Comparison of ENCODE assay signal across 10 cellular contexts in the genomic region with DNA sequence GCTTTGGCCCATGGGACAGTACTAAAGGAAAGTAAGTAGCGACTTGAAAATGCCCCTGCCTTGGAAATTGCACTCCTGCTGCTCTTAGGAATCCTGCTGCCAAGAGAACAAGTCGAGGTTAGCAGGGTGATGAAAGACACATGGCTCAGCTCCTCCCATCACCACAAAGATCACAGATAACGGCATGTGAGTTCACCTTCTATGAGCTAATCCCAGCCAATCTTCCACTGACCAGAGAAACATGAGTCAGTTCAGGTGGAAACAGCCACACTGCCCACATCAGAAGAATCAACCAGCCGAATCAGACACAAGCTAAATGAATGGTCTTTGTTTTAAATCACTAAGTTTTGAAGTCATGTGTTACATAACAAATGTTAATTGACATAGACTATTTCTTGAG.
DNase-seq lines count a peak whose midpoint lies in the region; ATAC-seq, FAIRE-seq and TF ChIP-seq lines count a peak whose summit lies in the region.
"Had no signal": no experiment of that assay in that cellular context is flagged by ENCODE, and none has a peak within 500 bp of the region (broad histone marks: within the 10 kb centered on the region; RNA-seq: fewer than 3 reads in every experiment).

No MANE protein-coding gene starts in this region.

- ATAC-seq in naive thymus-derived CD8-positive, alpha-beta T cell = no peak
- ATAC-seq in HG02642 (IDR thresholded peaks at IDR 0.05; ENCODE audit: poor library complexity, unreplicated experiment) = no peak

- H3K4me3 Mint-ChIP-seq in naive thymus-derived CD8-positive, alpha-beta T cell = no peak overlapping the region

- DNase-seq in activated T-cell treated with anti-CD3 and anti-CD28 coated beads for 48 hours (ENCODE audit: low read depth) = peak; percentile 4
- DNase-seq in activated T-cell treated with anti-CD3 and anti-CD28 coated beads, Interleukin-2, amount 50 U/mL, for 1 hour = no peak
- peak; percentile 35 for DNase-seq in LNCaP clone FGC (ENCODE audit: low read depth)
- peak; percentile 8 for DNase-seq in skeletal muscle cell (ENCODE audit: low read depth)
- DNase-seq in naive thymus-derived CD8-positive, alpha-beta T cell = no peak
- DNase-seq in globus pallidus (ENCODE audit: low spot score) = no peak
- DNase-seq: NCI-H510A, T-helper 9 cell had no signal

- no peak overlapping the region for H3K27ac Mint-ChIP-seq in naive thymus-derived CD8-positive, alpha-beta T cell

- H3K36me3 Mint-ChIP-seq in naive thymus-derived CD8-positive, alpha-beta T cell = peaks cover 0 to 3% (median 0%) of the 10 kb centered on the region in 3 donors

- peak; percentile 69 for FAIRE-seq in endometrium (lab: Jason Lieb, UNC)

- peaks cover 0 to 2% (median 0%) of the 10 kb centered on the region in 4 donors for H3K4me1 Mint-ChIP-seq in naive thymus-derived CD8-positive, alpha-beta T cell

- H3K9me3 Mint-ChIP-seq in naive thymus-derived CD8-positive, alpha-beta T cell = peaks cover 0 to 2% (median 0%) of the 10 kb centered on the region in 9 donors

- H3K4me3 ChIP-seq in LNCaP clone FGC (ENCODE audit: low read depth, low read length) (no peak overlapping the region), skeletal muscle cell (ENCODE audit: low read depth, low read length) (no peak overlapping the region)

- TF ChIP-seq CTCF in LNCaP clone FGC (IDR thresholded peaks at IDR 0.05; ENCODE audit: control insufficient read depth, extremely low read depth, insufficient read depth) = no peak

- POLR2A ChIA-PET in naive thymus-derived CD8-positive, alpha-beta T cell (lab: Charles Lee) = no interaction called here

- H3K27me3 Mint-ChIP-seq in naive thymus-derived CD8-positive, alpha-beta T cell = no peaks in the 10 kb centered on the region

Comparison
In these comparisons a context has a peak if more than half of its experiments do, and no peak if none do; other contexts are left out.
1. DNase-seq: peak in activated T-cell treated with anti-CD3 and anti-CD28 coated beads for 48 hours (single experiment), LNCaP clone FGC (single experiment) and skeletal muscle cell (single experiment); none in activated T-cell treated with anti-CD3 and anti-CD28 coated beads, Interleukin-2, amount 50 U/mL, for 1 hour (single experiment), naive thymus-derived CD8-positive, alpha-beta T cell (0 of 10) and globus pallidus (single experiment).